In the genomic region with DNA sequence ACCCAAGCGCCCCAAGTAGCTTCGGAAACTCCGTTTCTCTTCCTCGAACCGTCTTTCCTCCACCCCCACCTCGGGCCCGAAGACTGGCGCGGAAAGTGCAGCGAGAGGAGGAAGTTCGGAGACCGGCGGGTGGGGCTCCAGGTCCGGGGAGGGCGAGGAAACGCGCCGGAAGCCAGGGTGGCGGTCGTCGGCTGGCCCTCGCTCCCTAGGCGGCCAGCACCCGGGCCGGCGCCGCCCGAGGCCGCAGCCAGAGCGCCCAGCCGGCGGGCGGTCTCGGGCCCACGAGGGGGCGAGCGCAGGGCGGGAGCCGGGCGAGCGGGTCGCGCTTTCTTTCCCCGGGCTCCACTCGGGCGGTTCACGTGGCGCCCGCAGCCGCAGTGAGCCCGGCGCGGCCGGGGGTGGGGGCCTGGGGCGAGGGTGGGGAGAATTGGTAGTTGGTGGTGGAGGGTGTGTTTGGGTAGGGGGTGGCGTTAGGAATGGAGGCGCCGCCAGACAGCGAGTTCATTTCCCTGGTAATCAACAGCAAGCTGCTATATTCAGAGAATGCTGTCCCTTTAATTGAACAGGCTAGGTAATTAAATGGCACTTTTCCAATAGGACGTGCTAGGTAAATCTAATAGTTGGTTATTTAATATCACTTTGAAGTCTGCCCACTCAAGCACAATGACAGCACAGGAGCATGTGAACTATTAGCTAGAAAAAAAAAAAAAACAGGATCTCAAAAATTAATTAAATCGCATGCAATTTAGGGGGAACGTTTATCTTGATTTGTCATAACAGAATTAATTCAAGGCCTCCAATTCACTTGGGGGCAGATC, we compare ENCODE assay signal across 8 cellular contexts. TPM values are rescaled to one million over a fixed set of nuclear protein-coding genes. Genes with fewer than 3 reads are reported as not detected.
DNase-seq lines count a peak whose midpoint lies in the region; ATAC-seq and TF ChIP-seq lines count a peak whose summit lies in the region.

No MANE protein-coding gene starts in this region.

- H3K27ac ChIP-seq in dorsolateral prefrontal cortex (peak overlapping the region in 55 of 59 donors; percentile 24 to 99 (median 83)), liver (ENCODE audit: low read depth in 1 of 2, low read length in 2 of 2) (peak overlapping the region; percentile 74 to 75)

- peaks cover 3 to 51% (median 32%) of the 10 kb centered on the region in 4 donors for H3K4me1 ChIP-seq in liver (ENCODE audit: control insufficient read depth in 4 of 4, insufficient read depth in 4 of 4, low read length in 3 of 4)

- H3K9ac ChIP-seq in liver (ENCODE audit: low read depth in 1 of 2, low read length in 2 of 2), result peak overlapping the region in 1 of 2 donors; percentile 34

- 1% methylated on average over 62 of the region's 62 CpGs for WGBS in liver

- TF ChIP-seq RAD21 in liver (IDR thresholded peaks at IDR 0.05), result no peak

- H3K4me3 ChIP-seq in dorsolateral prefrontal cortex (peak overlapping the region; percentile 59 to 97 (median 82)), liver (ENCODE audit: low read depth in 1 of 3, low read length in 3 of 3) (peak overlapping the region; percentile 38 to 79 (median 61))

- peak; percentile 28 for DNase-seq in NCI-H345 (lab: John Stamatoyannopoulos, UW)
- DNase-seq in NCI-H345 treated with DMSO at 0.1 percent for 48 hours (lab: John Stamatoyannopoulos, UW; ENCODE audit: unreplicated experiment), result no peak
- DNase-seq in NCI-H2196 treated with DMSO at 0.1 percent for 48 hours (lab: John Stamatoyannopoulos, UW; ENCODE audit: unreplicated experiment), result peak; percentile 61
- peak; percentile 38 for DNase-seq in activated CD4-positive, alpha-beta T cell treated with anti-CD3 and anti-CD28 coated beads, Interleukin-2, amount 50 U/mL, for 1 hour
- peak in 7 of 10 donors; percentile 34 to 77 (median 46) for DNase-seq in dorsolateral prefrontal cortex
- peak; percentile 34 for DNase-seq in stimulated activated CD8-positive, alpha-beta memory T cell treated with anti-CD3 and anti-CD28 coated beads, Interleukin-15, amount 100 ng/mL, for 1 hour (ENCODE audit: low read depth)

- H3K9me3 ChIP-seq in liver (ENCODE audit: control insufficient read depth in 4 of 4, low read length in 3 of 4), result no peaks in the 10 kb centered on the region

- peaks cover 0 to 12% (median 6%) of the 10 kb centered on the region in 4 donors for H3K36me3 ChIP-seq in liver (ENCODE audit: control insufficient read depth in 4 of 4, insufficient read depth in 3 of 4, low read depth in 1 of 4, low read length in 3 of 4)

- no peaks in the 10 kb centered on the region for H3K27me3 ChIP-seq in dorsolateral prefrontal cortex
- no peaks in the 10 kb centered on the region for H3K27me3 ChIP-seq in liver (ENCODE audit: control insufficient read depth in 4 of 4, insufficient read depth in 4 of 4, low read length in 3 of 4)

- intact Hi-C loops in dorsolateral prefrontal cortex (cut with DNase I), result loop anchor here (2.0 to 10.0 kb wide), 3 partner anchors 75 to 619 kb away; no protein-coding TSS in a partner anchor

- peak; percentile 50 for ATAC-seq in HG02885 (IDR thresholded peaks at IDR 0.05; ENCODE audit: poor library complexity, unreplicated experiment)

- TF ChIP-seq CTCF in dorsolateral prefrontal cortex (IDR thresholded peaks at IDR 0.05 in 54 of 56, conservative IDR thresholded peaks at IDR 0.05 in 2 of 56; ENCODE audit: low read depth in 1 of 56, partially characterized antibody in 56 of 56) (peak in 36 of 56 donors; percentile 5 to 72 (median 42)), liver (IDR thresholded peaks at IDR 0.05; ENCODE audit: low read depth, low read length, missing input control) (no peak)

TF ChIP-seq in liver, 16 proteins besides CTCF, POLR2A, EP300 and RAD21:
- TF ChIP-seq FOXA2 (IDR thresholded peaks at IDR 0.05) (no peak), FOXA1 (IDR thresholded peaks at IDR 0.05) (no peak), SP1 (IDR thresholded peaks at IDR 0.05) (no peak), EGR1 (IDR thresholded peaks at IDR 0.05; ENCODE audit: low read depth in 2 of 2) (no peak), TAF1 (conservative IDR thresholded peaks at IDR 0.05) (no peak), ATF3 (IDR thresholded peaks at IDR 0.05) (no peak), HNF4G (IDR thresholded peaks at IDR 0.05) (no peak), NR2F2 (IDR thresholded peaks at IDR 0.05) (no peak), YY1 (IDR thresholded peaks at IDR 0.05) (no peak), REST (IDR thresholded peaks at IDR 0.05) (no peak), MAX (IDR thresholded peaks at IDR 0.05) (no peak), JUND (IDR thresholded peaks at IDR 0.05) (no peak), GABPA (IDR thresholded peaks at IDR 0.05 in 1 of 2, conservative IDR thresholded peaks at IDR 0.05 in 1 of 2) (no peak), RXRA (IDR thresholded peaks at IDR 0.05) (no peak), HNF4A (conservative IDR thresholded peaks at IDR 0.05) (no peak)
- TF ChIP-seq, protein P1, sequence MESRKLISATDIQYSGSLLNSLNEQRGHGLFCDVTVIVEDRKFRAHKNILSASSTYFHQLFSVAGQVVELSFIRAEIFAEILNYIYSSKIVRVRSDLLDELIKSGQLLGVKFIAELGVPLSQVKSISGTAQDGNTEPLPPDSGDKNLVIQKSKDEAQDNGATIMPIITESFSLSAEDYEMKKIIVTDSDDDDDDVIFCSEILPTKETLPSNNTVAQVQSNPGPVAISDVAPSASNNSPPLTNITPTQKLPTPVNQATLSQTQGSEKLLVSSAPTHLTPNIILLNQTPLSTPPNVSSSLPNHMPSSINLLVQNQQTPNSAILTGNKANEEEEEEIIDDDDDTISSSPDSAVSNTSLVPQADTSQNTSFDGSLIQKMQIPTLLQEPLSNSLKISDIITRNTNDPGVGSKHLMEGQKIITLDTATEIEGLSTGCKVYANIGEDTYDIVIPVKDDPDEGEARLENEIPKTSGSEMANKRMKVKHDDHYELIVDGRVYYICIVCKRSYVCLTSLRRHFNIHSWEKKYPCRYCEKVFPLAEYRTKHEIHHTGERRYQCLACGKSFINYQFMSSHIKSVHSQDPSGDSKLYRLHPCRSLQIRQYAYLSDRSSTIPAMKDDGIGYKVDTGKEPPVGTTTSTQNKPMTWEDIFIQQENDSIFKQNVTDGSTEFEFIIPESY (IDR thresholded peaks at IDR 0.05), result no peak

RNA-seq across cellular contexts. Expression of gene LMO4, which starts 6.7 kb away (rescaled TPM):
- total RNA-seq in dorsolateral prefrontal cortex, result 100 to 1,000 TPM; 105 to 422 (median 276) TPM
- total RNA-seq in liver, result 10 to 100 TPM; 17.5 to 23.2 TPM
- 10 to 100 TPM; 16.8 to 18.1 TPM for polyA plus RNA-seq in liver

Comparison
In these comparisons a context has a peak if more than half of its experiments do, and no peak if none do; other contexts are left out.
1. RNA of gene LMO4, which starts 6.7 kb away (total RNA-seq): 105 to 422 TPM in dorsolateral prefrontal cortex; 17.5 to 23.2 TPM in liver; every median in the first group is over 4 times any median in the second.